Comparison of ENCODE assay signal across 18 cellular contexts in the genomic region with DNA sequence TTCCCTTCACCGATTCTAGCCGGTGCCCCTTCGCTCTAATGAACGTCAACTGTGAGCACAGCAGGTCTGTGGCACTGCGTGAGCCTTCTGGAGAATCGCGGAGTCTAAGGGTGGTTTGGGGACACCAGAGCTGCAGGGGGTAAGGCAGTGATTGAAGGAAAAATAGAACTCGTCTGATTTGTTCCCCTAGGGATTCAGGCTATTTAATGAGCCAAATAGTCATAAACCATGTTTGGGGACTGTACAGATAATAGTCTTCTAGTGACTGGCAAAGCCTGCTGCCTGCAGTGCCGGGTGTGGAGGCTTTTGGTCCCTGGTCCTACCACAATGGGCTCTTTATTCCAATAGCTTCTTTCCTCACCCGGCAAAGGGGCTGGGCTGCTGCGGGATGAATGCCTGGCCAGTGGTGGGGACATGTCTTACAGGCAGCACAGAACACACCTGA.
A peak's percentile ranks its signal among the peaks of the same experiment; 100 is the strongest.
DNase-seq lines count a peak whose midpoint lies in the region; ATAC-seq and TF ChIP-seq lines count a peak whose summit lies in the region.
"Had no signal": no experiment of that assay in that cellular context is flagged by ENCODE, and none has a peak within 500 bp of the region (broad histone marks: within the 10 kb centered on the region; RNA-seq: fewer than 3 reads in every experiment).

No MANE protein-coding gene starts in this region.

- TF ChIP-seq CTCF in RWPE2 (IDR thresholded peaks at IDR 0.05; ENCODE audit: poor library complexity, severe bottlenecking) = no peak

- no peaks in the 10 kb centered on the region for H3K36me3 ChIP-seq in RWPE2 (ENCODE audit: low read depth)
- H3K36me3 ChIP-seq: left lung had no signal

- H3K4me1 ChIP-seq in RWPE2 (ENCODE audit: insufficient read depth, poor library complexity, severe bottlenecking) = no peaks in the 10 kb centered on the region
- H3K4me1 ChIP-seq: left lung had no signal

- no peak overlapping the region for H3K4me3 ChIP-seq in RWPE2 (ENCODE audit: severe bottlenecking)
- H3K4me3 ChIP-seq: left lung had no signal

- no peak for ATAC-seq in RWPE2 (ENCODE audit: low read depth)
- ATAC-seq: activated naive CD8-positive, alpha-beta T cell treated with anti-CD3 and anti-CD28 coated beads, Interleukin-2, amount 50 U/mL, for 24 hours; left lung; T-helper 17 cell had no signal

- peaks cover 33% of the 10 kb centered on the region for H3K27me3 ChIP-seq in RWPE2 (ENCODE audit: insufficient read depth, poor library complexity, severe bottlenecking)

- DNase-seq in NCI-H345 (lab: John Stamatoyannopoulos, UW) (peak; percentile 39), NCI-H345 treated with DMSO at 0.1 percent for 48 hours (lab: John Stamatoyannopoulos, UW; ENCODE audit: unreplicated experiment) (no peak), RWPE2 (ENCODE audit: low spot score) (peak; percentile 79), hypothalamus (lab: John Stamatoyannopoulos, UW) (peak in 37 of 51 donors; percentile 10 to 80 (median 42)), superior temporal gyrus (ENCODE audit: extremely low spot score) (peak; percentile 78), activated T-cell treated with anti-CD3 and anti-CD28 coated beads for 4 hours (no peak), middle frontal gyrus (ENCODE audit: extremely low spot score, low spot score) (no peak), CD1c-positive myeloid dendritic cell (ENCODE audit: extremely low spot score) (no peak)
- DNase-seq: activated CD4-positive, CD25-positive, alpha-beta regulatory T cell; activated CD8-positive, alpha-beta memory T cell treated with anti-CD3 and anti-CD28 coated beads for 24 hours; activated naive CD8-positive, alpha-beta T cell treated with anti-CD3 and anti-CD28 coated beads, Interleukin-2, amount 50 U/mL, for 24 hours; HCEC 1CT; NCI-H1092 treated with DMSO at 0.1 percent for 48 hours; NCI-H446; stimulated activated naive CD4-positive, alpha-beta T cell; T-helper 17 cell had no signal

- H3K27ac ChIP-seq in RWPE2 (ENCODE audit: poor library complexity, severe bottlenecking) = no peak overlapping the region
- H3K27ac ChIP-seq: KMS-11, left lung had no signal

- no peaks in the 10 kb centered on the region for H3K9me3 ChIP-seq in RWPE2 (ENCODE audit: severe bottlenecking)
- H3K9me3 ChIP-seq: left lung had no signal

Comparison
In these comparisons a context has a peak if more than half of its experiments do, and no peak if none do; other contexts are left out.
1. DNase-seq: peak in NCI-H345 (single experiment), RWPE2 (single experiment), hypothalamus (37 of 51) and superior temporal gyrus (single experiment); none in NCI-H345 treated with DMSO at 0.1 percent for 48 hours (single experiment), activated T-cell treated with anti-CD3 and anti-CD28 coated beads for 4 hours (single experiment), middle frontal gyrus (single experiment) and CD1c-positive myeloid dendritic cell (single experiment).